In the genomic region with DNA sequence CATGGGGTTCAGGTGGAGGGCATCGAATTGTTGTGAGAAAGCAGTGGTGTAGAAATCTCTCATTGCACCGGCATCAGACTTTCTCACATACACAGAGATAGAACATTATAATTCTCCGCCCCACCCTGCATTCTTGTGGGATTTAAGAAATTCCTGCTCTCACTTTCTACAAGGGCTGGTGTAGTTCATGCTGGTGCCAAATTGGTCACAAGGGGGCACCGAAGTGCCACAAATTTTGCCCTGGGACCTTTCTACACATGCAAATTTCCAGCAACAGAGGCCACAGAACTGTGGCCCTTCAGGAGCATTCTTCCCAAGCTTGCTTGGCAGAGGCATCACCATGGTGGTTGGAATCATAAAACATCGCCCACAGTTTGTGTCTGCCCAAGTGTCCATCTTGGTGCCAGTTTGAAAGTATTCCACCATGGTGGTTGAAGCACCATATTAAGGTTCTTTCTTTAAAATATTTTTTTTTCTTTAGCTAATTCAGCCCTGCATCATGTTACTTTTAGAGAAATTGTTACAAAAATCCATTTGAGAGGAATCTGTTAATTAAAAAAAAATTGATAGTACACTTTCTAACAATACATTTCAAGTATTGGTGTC, we compare ENCODE assay signal across 8 cellular contexts.
DNase-seq lines count a peak whose midpoint lies in the region; TF ChIP-seq lines count a peak whose summit lies in the region.

No MANE protein-coding gene starts in this region.

- H3K4me1 Mint-ChIP-seq in HFFc6 (ENCODE audit: low read depth), result no peaks in the 10 kb centered on the region

- intact Hi-C loops in posterior cingulate gyrus (cut with DNase I), result loop anchor here (5.0 to 10.0 kb wide), 4 partner anchors 420 to 1913 kb away; no protein-coding TSS in a partner anchor

- no peak overlapping the region for H3K27ac Mint-ChIP-seq in HFFc6

- H3K36me3 Mint-ChIP-seq in HFFc6 (ENCODE audit: low read depth), result no peaks in the 10 kb centered on the region

- TF ChIP-seq CTCF in GM12864 (IDR thresholded peaks at IDR 0.05; ENCODE audit: low read depth, low read length, missing control alignments), result peak; percentile 68
- peak; percentile 82 for TF ChIP-seq CTCF in HFFc6 (IDR thresholded peaks at IDR 0.05)
- peak; percentile 65 for TF ChIP-seq CTCF in NB4 (IDR thresholded peaks at IDR 0.05; ENCODE audit: low read depth, low read length)

- H3K9me3 Mint-ChIP-seq in HFFc6, result no peaks in the 10 kb centered on the region

- H3K4me3 Mint-ChIP-seq in HFFc6, result no peak overlapping the region

- TF ChIP-seq POLR2A in NB4 (IDR thresholded peaks at IDR 0.05; ENCODE audit: extremely low read depth, insufficient read length), result no peak

- H3K4me3 ChIP-seq in GM12864 (ENCODE audit: low read depth, low read length), result no peak overlapping the region
- H3K4me3 ChIP-seq in NB4 (ENCODE audit: low read depth, low read length), result no peak overlapping the region

- H3K27me3 Mint-ChIP-seq in HFFc6 (ENCODE audit: insufficient read depth), result no peaks in the 10 kb centered on the region; the same call in none of the 2 replicates

- DNase-seq in AG08396 (ENCODE audit: low spot score) (peak; percentile 18), GM12864 (ENCODE audit: low read depth) (peak; percentile 12), HFFc6 (peak; percentile 58), NB4 (ENCODE audit: low read depth) (peak; percentile 62), UCSD-AML1 (lab: John Stamatoyannopoulos, UW; ENCODE audit: unreplicated experiment) (peak; percentile 78), fibroblast of the conjunctiva (ENCODE audit: low read depth) (peak; percentile 27), posterior cingulate gyrus (peak in 8 of 10 donors; percentile 14 to 92 (median 46))
- DNase-seq in effector CD4-positive, alpha-beta T cell, result no peak
